Comparison of ENCODE assay signal across 1 cellular context in the genomic region with DNA sequence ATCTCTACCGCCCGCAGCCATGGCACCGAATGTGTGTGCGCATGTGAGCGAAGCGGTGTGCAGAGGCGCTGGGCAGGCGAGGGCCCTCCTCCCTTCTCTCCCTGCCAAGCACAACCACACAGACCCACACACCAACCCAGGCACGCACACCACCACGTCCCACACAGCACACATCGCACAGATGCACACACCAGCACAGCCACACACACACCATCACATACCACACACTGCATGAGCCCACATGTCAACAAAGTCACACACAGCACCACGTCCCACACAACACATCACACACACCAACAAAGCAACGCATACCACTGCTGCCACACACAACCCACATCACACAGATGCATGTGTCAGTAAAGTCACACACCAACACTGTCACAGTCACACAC.
TF ChIP-seq lines count a peak whose summit lies in the region.

No MANE protein-coding gene starts in this region.

TF ChIP-seq in K562, 482 proteins besides CTCF, POLR2A, EP300 and RAD21:
- TF ChIP-seq HEY1 (CRISPR knock-in tag; IDR thresholded peaks at IDR 0.05; ENCODE audit: borderline replicate concordance): no peak
- no peak for TF ChIP-seq IFI16 (CRISPR knock-in tag; IDR thresholded peaks at IDR 0.05)
- 0 out of 4 replicates have a peak, but pooled peaks of 1 of the 2 experiments have one; percentile 11 for TF ChIP-seq HDAC1 (IDR thresholded peaks at IDR 0.05)
- TF ChIP-seq TSC22D4 (tag; IDR thresholded peaks at IDR 0.05): 0 out of 2 replicates have a peak, but pooled peaks have one; percentile 56
